ENCODE assay signal across 1 cellular context in the genomic region with DNA sequence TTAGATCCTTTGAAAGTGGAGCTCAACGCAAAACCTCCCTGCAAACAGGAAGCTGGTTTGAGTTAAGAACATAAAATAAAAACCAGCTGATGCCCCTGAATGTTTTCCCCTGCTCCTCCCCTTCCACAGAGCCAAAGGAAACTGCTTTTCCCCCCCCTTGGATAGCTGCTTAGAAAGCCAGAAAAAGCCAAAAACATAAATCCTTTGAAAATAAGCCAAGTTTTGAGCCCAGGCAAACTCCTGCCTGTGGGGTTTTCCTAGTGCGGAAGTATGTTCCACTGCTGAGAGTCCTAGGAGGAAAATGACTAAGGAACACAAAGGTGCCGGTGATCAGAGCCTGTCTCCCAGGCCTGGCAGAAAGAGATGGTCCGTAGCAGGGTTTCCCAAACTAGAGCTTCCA.
TF ChIP-seq lines count a peak whose summit lies in the region.

No MANE protein-coding gene starts in this region.

TF ChIP-seq in IMR-90, 13 proteins besides CTCF, POLR2A, EP300 and RAD21 (continued from another document):
- no peak for TF ChIP-seq RFX5 (IDR thresholded peaks at IDR 0.05; ENCODE audit: low read depth, low read length)
- TF ChIP-seq CEBPB (IDR thresholded peaks at IDR 0.05; ENCODE audit: low read depth, low read length), result no peak
- TF ChIP-seq MXI1 (IDR thresholded peaks at IDR 0.05; ENCODE audit: borderline replicate concordance, low read depth, low read length), result no peak
- no peak for TF ChIP-seq NFE2L2 (IDR thresholded peaks at IDR 0.05; ENCODE audit: low read depth, low read length)
- TF ChIP-seq RCOR1 (IDR thresholded peaks at IDR 0.05; ENCODE audit: insufficient replicate concordance, low read length), result no peak
- TF ChIP-seq FOS (IDR thresholded peaks at IDR 0.05; ENCODE audit: low read depth, low read length), result no peak
- no peak for TF ChIP-seq MAZ (IDR thresholded peaks at IDR 0.05; ENCODE audit: borderline replicate concordance, low read depth, low read length)
